Comparison of ENCODE assay signal across 2 cellular contexts in the genomic region with DNA sequence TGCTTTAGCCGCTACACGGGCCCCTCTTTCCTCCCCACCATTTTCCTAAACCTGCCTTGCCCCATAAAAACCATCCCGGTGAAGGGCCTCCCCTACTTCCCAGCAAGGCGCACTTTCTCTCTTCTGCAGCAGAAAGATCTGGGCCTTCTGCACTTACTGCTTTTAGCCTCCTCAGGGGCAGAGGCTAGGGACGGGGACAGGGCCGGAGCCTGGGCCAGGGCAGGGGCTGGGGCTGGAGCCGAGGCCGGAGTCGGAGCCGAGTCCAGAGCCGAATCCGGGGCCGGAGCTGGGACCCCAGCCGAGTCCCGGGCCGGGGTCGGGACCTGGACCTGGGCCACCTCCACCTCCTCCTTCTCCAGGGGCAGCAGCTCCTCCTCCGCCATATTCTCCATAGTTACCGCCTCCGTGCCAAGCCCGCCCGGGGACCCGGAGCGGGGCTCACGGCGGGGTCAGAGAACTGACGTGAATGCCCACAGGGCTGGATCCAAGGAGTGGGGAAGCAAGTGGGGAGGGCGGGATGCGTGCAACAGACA.
TF ChIP-seq lines count a peak whose summit lies in the region.

No MANE protein-coding gene starts in this region.

TF ChIP-seq in HEK293, 187 proteins besides CTCF, POLR2A, EP300 and RAD21 (continued from another document):
- TF ChIP-seq, protein P1, sequence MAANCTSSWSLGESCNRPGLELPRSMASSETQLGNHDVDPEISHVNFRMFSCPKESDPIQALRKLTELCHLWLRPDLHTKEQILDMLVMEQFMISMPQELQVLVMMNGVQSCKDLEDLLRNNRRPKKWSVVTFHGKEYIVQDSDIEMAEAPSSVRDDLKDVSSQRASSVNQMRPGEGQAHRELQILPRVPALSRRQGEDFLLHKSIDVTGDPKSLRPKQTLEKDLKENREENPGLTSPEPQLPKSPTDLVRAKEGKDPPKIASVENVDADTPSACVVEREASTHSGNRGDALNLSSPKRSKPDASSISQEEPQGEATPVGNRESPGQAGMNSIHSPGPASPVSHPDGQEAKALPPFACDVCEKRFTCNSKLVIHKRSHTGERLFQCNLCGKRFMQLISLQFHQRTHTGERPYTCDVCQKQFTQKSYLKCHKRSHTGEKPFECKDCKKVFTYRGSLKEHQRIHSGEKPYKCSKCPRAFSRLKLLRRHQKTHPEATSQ (tag by site-specific recombination; IDR thresholded peaks at IDR 0.05) = no peak
- no peak for TF ChIP-seq ZNF274 (IDR thresholded peaks at IDR 0.05; ENCODE audit: low read length)
- no peak for TF ChIP-seq ZNF274 (tag by site-specific recombination; IDR thresholded peaks at IDR 0.05; ENCODE audit: borderline replicate concordance)
- no peak for TF ChIP-seq ZNF76 (tag by site-specific recombination; IDR thresholded peaks at IDR 0.05; ENCODE audit: borderline replicate concordance, low read depth)
- no peak for TF ChIP-seq ZNF311 (tag by site-specific recombination; IDR thresholded peaks at IDR 0.05; ENCODE audit: borderline replicate concordance)
- TF ChIP-seq, protein P2, sequence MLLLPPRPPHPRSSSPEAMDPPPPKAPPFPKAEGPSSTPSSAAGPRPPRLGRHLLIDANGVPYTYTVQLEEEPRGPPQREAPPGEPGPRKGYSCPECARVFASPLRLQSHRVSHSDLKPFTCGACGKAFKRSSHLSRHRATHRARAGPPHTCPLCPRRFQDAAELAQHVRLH (tag by site-specific recombination; IDR thresholded peaks at IDR 0.05) = no peak
- TF ChIP-seq ZNF324 (tag by site-specific recombination; IDR thresholded peaks at IDR 0.05) = no peak
- TF ChIP-seq, protein P3, sequence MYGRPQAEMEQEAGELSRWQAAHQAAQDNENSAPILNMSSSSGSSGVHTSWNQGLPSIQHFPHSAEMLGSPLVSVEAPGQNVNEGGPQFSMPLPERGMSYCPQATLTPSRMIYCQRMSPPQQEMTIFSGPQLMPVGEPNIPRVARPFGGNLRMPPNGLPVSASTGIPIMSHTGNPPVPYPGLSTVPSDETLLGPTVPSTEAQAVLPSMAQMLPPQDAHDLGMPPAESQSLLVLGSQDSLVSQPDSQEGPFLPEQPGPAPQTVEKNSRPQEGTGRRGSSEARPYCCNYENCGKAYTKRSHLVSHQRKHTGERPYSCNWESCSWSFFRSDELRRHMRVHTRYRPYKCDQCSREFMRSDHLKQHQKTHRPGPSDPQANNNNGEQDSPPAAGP (tag by site-specific recombination; IDR thresholded peaks at IDR 0.05) = no peak
- no peak for TF ChIP-seq ZNF654 (tag by site-specific recombination; IDR thresholded peaks at IDR 0.05; ENCODE audit: low read depth)
- TF ChIP-seq ZNF132 (tag by site-specific recombination; IDR thresholded peaks at IDR 0.05; ENCODE audit: borderline replicate concordance) = no peak
- no peak for TF ChIP-seq ZNF548 (tag by site-specific recombination; IDR thresholded peaks at IDR 0.05)
TF ChIP-seq in HEK293: peak in this region for 21.

TF ChIP-seq in GM12878, 131 proteins besides CTCF, POLR2A, EP300 and RAD21 (continued from another document and continues in another):
- TF ChIP-seq, protein P4, sequence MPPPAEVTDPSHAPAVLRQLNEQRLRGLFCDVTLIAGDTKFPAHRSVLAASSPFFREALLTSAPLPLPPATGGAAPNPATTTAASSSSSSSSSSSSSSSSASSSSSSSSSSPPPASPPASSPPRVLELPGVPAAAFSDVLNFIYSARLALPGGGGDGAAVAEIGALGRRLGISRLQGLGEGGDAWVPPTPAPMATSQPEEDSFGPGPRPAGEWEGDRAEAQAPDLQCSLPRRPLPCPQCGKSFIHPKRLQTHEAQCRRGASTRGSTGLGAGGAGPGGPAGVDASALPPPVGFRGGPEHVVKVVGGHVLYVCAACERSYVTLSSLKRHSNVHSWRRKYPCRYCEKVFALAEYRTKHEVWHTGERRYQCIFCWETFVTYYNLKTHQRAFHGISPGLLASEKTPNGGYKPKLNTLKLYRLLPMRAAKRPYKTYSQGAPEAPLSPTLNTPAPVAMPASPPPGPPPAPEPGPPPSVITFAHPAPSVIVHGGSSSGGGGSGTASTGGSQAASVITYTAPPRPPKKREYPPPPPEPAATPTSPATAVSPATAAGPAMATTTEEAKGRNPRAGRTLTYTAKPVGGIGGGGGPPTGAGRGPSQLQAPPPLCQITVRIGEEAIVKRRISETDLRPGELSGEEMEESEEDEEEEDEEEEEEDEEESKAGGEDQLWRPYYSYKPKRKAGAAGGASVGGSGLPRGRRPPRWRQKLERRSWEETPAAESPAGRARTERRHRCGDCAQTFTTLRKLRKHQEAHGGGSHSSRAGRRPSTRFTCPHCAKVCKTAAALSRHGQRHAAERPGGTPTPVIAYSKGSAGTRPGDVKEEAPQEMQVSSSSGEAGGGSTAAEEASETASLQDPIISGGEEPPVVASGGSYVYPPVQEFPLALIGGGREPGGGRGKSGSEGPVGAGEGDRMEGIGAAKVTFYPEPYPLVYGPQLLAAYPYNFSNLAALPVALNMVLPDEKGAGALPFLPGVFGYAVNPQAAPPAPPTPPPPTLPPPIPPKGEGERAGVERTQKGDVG (CRISPR knock-in tag; IDR thresholded peaks at IDR 0.05) = no peak
- TF ChIP-seq NFIC (IDR thresholded peaks at IDR 0.05; ENCODE audit: low read depth, low read length) (no peak), MTA3 (IDR thresholded peaks at IDR 0.05; ENCODE audit: borderline replicate concordance, low read length) (peak; percentile 26; the same call in 1 of the 2 replicates), SMAD5 (IDR thresholded peaks at IDR 0.05; ENCODE audit: low read depth) (no peak), NFXL1 (IDR thresholded peaks at IDR 0.05; ENCODE audit: borderline replicate concordance) (no peak), SREBF1 (IDR thresholded peaks at IDR 0.05; ENCODE audit: low read length) (no peak), MYC (IDR thresholded peaks at IDR 0.05; ENCODE audit: insufficient read depth, insufficient read length, insufficient replicate concordance, low read length, severe bottlenecking) (no peak), RCOR1 (conservative IDR thresholded peaks at IDR 0.05; ENCODE audit: low read depth, low read length) (no peak; the same call in 1 of the 2 replicates), TARDBP (IDR thresholded peaks at IDR 0.05; ENCODE audit: borderline replicate concordance) (no peak), CBFB (IDR thresholded peaks at IDR 0.05; ENCODE audit: low read depth) (no peak), HCFC1 (IDR thresholded peaks at IDR 0.05; ENCODE audit: low read length) (no peak), STAT1 (conservative IDR thresholded peaks at IDR 0.05) (no peak), SMARCA5 (IDR thresholded peaks at IDR 0.05) (no peak), JUND (IDR thresholded peaks at IDR 0.05; ENCODE audit: low read depth, low read length) (no peak), FOXK2 (IDR thresholded peaks at IDR 0.05) (no peak), TCF7 (IDR thresholded peaks at IDR 0.05; ENCODE audit: borderline replicate concordance) (no peak), ZSCAN29 (IDR thresholded peaks at IDR 0.05) (no peak)
- TF ChIP-seq, protein P5, sequence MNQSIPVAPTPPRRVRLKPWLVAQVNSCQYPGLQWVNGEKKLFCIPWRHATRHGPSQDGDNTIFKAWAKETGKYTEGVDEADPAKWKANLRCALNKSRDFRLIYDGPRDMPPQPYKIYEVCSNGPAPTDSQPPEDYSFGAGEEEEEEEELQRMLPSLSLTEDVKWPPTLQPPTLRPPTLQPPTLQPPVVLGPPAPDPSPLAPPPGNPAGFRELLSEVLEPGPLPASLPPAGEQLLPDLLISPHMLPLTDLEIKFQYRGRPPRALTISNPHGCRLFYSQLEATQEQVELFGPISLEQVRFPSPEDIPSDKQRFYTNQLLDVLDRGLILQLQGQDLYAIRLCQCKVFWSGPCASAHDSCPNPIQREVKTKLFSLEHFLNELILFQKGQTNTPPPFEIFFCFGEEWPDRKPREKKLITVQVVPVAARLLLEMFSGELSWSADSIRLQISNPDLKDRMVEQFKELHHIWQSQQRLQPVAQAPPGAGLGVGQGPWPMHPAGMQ (IDR thresholded peaks at IDR 0.05; ENCODE audit: borderline replicate concordance) = no peak
- TF ChIP-seq, protein P6, sequence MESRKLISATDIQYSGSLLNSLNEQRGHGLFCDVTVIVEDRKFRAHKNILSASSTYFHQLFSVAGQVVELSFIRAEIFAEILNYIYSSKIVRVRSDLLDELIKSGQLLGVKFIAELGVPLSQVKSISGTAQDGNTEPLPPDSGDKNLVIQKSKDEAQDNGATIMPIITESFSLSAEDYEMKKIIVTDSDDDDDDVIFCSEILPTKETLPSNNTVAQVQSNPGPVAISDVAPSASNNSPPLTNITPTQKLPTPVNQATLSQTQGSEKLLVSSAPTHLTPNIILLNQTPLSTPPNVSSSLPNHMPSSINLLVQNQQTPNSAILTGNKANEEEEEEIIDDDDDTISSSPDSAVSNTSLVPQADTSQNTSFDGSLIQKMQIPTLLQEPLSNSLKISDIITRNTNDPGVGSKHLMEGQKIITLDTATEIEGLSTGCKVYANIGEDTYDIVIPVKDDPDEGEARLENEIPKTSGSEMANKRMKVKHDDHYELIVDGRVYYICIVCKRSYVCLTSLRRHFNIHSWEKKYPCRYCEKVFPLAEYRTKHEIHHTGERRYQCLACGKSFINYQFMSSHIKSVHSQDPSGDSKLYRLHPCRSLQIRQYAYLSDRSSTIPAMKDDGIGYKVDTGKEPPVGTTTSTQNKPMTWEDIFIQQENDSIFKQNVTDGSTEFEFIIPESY (IDR thresholded peaks at IDR 0.05) = no peak
- TF ChIP-seq, protein P7, sequence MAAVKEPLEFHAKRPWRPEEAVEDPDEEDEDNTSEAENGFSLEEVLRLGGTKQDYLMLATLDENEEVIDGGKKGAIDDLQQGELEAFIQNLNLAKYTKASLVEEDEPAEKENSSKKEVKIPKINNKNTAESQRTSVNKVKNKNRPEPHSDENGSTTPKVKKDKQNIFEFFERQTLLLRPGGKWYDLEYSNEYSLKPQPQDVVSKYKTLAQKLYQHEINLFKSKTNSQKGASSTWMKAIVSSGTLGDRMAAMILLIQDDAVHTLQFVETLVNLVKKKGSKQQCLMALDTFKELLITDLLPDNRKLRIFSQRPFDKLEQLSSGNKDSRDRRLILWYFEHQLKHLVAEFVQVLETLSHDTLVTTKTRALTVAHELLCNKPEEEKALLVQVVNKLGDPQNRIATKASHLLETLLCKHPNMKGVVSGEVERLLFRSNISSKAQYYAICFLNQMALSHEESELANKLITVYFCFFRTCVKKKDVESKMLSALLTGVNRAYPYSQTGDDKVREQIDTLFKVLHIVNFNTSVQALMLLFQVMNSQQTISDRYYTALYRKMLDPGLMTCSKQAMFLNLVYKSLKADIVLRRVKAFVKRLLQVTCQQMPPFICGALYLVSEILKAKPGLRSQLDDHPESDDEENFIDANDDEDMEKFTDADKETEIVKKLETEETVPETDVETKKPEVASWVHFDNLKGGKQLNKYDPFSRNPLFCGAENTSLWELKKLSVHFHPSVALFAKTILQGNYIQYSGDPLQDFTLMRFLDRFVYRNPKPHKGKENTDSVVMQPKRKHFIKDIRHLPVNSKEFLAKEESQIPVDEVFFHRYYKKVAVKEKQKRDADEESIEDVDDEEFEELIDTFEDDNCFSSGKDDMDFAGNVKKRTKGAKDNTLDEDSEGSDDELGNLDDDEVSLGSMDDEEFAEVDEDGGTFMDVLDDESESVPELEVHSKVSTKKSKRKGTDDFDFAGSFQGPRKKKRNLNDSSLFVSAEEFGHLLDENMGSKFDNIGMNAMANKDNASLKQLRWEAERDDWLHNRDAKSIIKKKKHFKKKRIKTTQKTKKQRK (IDR thresholded peaks at IDR 0.05; ENCODE audit: low read depth, low read length) = no peak
- TF ChIP-seq, protein P8, sequence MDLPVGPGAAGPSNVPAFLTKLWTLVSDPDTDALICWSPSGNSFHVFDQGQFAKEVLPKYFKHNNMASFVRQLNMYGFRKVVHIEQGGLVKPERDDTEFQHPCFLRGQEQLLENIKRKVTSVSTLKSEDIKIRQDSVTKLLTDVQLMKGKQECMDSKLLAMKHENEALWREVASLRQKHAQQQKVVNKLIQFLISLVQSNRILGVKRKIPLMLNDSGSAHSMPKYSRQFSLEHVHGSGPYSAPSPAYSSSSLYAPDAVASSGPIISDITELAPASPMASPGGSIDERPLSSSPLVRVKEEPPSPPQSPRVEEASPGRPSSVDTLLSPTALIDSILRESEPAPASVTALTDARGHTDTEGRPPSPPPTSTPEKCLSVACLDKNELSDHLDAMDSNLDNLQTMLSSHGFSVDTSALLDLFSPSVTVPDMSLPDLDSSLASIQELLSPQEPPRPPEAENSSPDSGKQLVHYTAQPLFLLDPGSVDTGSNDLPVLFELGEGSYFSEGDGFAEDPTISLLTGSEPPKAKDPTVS (IDR thresholded peaks at IDR 0.05; ENCODE audit: low read depth, low read length) = no peak
- TF ChIP-seq, protein P9, sequence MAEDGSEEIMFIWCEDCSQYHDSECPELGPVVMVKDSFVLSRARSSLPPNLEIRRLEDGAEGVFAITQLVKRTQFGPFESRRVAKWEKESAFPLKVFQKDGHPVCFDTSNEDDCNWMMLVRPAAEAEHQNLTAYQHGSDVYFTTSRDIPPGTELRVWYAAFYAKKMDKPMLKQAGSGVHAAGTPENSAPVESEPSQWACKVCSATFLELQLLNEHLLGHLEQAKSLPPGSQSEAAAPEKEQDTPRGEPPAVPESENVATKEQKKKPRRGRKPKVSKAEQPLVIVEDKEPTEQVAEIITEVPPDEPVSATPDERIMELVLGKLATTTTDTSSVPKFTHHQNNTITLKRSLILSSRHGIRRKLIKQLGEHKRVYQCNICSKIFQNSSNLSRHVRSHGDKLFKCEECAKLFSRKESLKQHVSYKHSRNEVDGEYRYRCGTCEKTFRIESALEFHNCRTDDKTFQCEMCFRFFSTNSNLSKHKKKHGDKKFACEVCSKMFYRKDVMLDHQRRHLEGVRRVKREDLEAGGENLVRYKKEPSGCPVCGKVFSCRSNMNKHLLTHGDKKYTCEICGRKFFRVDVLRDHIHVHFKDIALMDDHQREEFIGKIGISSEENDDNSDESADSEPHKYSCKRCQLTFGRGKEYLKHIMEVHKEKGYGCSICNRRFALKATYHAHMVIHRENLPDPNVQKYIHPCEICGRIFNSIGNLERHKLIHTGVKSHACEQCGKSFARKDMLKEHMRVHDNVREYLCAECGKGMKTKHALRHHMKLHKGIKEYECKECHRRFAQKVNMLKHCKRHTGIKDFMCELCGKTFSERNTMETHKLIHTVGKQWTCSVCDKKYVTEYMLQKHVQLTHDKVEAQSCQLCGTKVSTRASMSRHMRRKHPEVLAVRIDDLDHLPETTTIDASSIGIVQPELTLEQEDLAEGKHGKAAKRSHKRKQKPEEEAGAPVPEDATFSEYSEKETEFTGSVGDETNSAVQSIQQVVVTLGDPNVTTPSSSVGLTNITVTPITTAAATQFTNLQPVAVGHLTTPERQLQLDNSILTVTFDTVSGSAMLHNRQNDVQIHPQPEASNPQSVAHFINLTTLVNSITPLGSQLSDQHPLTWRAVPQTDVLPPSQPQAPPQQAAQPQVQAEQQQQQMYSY (CRISPR knock-in tag; IDR thresholded peaks at IDR 0.05) = no peak
- TF ChIP-seq, protein P10, sequence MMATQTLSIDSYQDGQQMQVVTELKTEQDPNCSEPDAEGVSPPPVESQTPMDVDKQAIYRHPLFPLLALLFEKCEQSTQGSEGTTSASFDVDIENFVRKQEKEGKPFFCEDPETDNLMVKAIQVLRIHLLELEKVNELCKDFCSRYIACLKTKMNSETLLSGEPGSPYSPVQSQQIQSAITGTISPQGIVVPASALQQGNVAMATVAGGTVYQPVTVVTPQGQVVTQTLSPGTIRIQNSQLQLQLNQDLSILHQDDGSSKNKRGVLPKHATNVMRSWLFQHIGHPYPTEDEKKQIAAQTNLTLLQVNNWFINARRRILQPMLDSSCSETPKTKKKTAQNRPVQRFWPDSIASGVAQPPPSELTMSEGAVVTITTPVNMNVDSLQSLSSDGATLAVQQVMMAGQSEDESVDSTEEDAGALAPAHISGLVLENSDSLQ (IDR thresholded peaks at IDR 0.05) = no peak
